In genomic region chr15:31241888-31242287, GRCh38 we compare ENCODE assay signal across 25 cellular contexts.
DNase-seq lines count a peak whose midpoint lies in the region; ATAC-seq and TF ChIP-seq lines count a peak whose summit lies in the region.
"Had no signal": no experiment of that assay in that cellular context is flagged by ENCODE, and none has a peak within 500 bp of the region (broad histone marks: within the 10 kb centered on the region; RNA-seq: fewer than 3 reads in every experiment).

No MANE protein-coding gene starts in this region.

- no peaks in the 10 kb centered on the region for H3K27me3 Mint-ChIP-seq in CD4-positive, alpha-beta T cell
- no peaks in the 10 kb centered on the region for H3K27me3 Mint-ChIP-seq in CD8-positive, alpha-beta memory T cell
- peaks cover 4% of the 10 kb centered on the region for H3K27me3 Mint-ChIP-seq in activated CD8-positive, alpha-beta T cell treated with anti-CD3 and anti-CD28 coated beads, Interleukin-2, amount 10 ng/mL, durations not matched to agents 7 days and 5 days (ENCODE audit: low read depth)
- peaks cover 0 to 4% (median 3%) of the 10 kb centered on the region in 3 donors for H3K27me3 Mint-ChIP-seq in immature natural killer cell (ENCODE audit: low read depth in 3 of 3)
- H3K27me3 Mint-ChIP-seq: IgD-negative memory B cell, naive B cell had no signal

- ATAC-seq in CD4-positive, alpha-beta T cell (ENCODE audit: poor library complexity), result peak; percentile 95
- ATAC-seq in activated CD8-positive, alpha-beta T cell treated with anti-CD3 and anti-CD28 coated beads, Interleukin-2, amount 10 ng/mL, durations not matched to agents 7 days and 5 days, result peak; percentile 87
- ATAC-seq in GM18519 (IDR thresholded peaks at IDR 0.05; ENCODE audit: low FRiP score, unreplicated experiment), result no peak
- no peak for ATAC-seq in left ventricle myocardium superior
- ATAC-seq: left cardiac atrium, SK-N-SH treated with all-trans-retinoic acid at 6 μM for 48 hours had no signal

- TF ChIP-seq CTCF in CD4-positive, alpha-beta T cell (IDR thresholded peaks at IDR 0.05), result no peak

- POLR2A ChIA-PET in CD4-positive, alpha-beta T cell (lab: Charles Lee), result interaction anchor here (0.7 to 2.2 kb wide), 9 partner anchors 10 to 193 kb away, joined by 3 to 13 read pairs (median 4); partner anchors contain the start of gene KLF13
- POLR2A ChIA-PET in CD8-positive, alpha-beta memory T cell (lab: Charles Lee), result interaction anchor here (1.2 kb wide), 1 partner anchor 23 kb away, joined by 3 read pairs; no protein-coding TSS in a partner anchor
- POLR2A ChIA-PET in activated CD8-positive, alpha-beta T cell treated with anti-CD3 and anti-CD28 coated beads, Interleukin-2, amount 10 ng/mL, durations not matched to agents 7 days and 5 days (lab: Charles Lee), result interaction anchor here (0.8 to 1.0 kb wide), 2 partner anchors 23 to 27 kb away, joined by 3 to 4 read pairs; no protein-coding TSS in a partner anchor

- H3K36me3 Mint-ChIP-seq in CD4-positive, alpha-beta T cell (ENCODE audit: low read depth), result no peaks in the 10 kb centered on the region
- H3K36me3 Mint-ChIP-seq in CD8-positive, alpha-beta memory T cell, result peaks cover 0 to 3% (median 0%) of the 10 kb centered on the region in 3 donors
- H3K36me3 Mint-ChIP-seq in activated CD8-positive, alpha-beta T cell treated with anti-CD3 and anti-CD28 coated beads, Interleukin-2, amount 10 ng/mL, durations not matched to agents 7 days and 5 days (ENCODE audit: low read depth), result peaks cover 9% of the 10 kb centered on the region
- H3K36me3 Mint-ChIP-seq in immature natural killer cell, result no peaks in the 10 kb centered on the region
- H3K36me3 Mint-ChIP-seq: IgD-negative memory B cell, naive B cell had no signal

- H3K9me3 ChIP-seq in CD4-positive, alpha-beta T cell (ENCODE audit: control insufficient read depth, low read length), result no peaks in the 10 kb centered on the region
- no peaks in the 10 kb centered on the region for H3K9me3 ChIP-seq in CD8-positive, alpha-beta memory T cell (ENCODE audit: low read length)
- H3K9me3 ChIP-seq: breast epithelium, stomach, tibial nerve had no signal

- H3K27me3 ChIP-seq in CD4-positive, alpha-beta T cell (ENCODE audit: control insufficient read depth, insufficient read depth, low read length), result no peaks in the 10 kb centered on the region
- H3K27me3 ChIP-seq in CD8-positive, alpha-beta memory T cell (ENCODE audit: insufficient read depth, low read length, poor library complexity, severe bottlenecking), result no peaks in the 10 kb centered on the region
- H3K27me3 ChIP-seq: breast epithelium, stomach, tibial nerve had no signal

- H3K27ac Mint-ChIP-seq in CD4-positive, alpha-beta T cell, result peak overlapping the region; percentile 75
- H3K27ac Mint-ChIP-seq in CD8-positive, alpha-beta memory T cell, result peak overlapping the region in 7 of 8 donors; percentile 68 to 96 (median 93)
- peak overlapping the region; percentile 81 for H3K27ac Mint-ChIP-seq in activated CD8-positive, alpha-beta T cell treated with anti-CD3 and anti-CD28 coated beads, Interleukin-2, amount 10 ng/mL, durations not matched to agents 7 days and 5 days
- peak overlapping the region in 5 of 6 donors; percentile 2 to 84 (median 57) for H3K27ac Mint-ChIP-seq in immature natural killer cell
- H3K27ac Mint-ChIP-seq: IgD-negative memory B cell had no signal

- CTCF ChIA-PET in CD4-positive, alpha-beta T cell (lab: Charles Lee), result interaction anchor here (0.6 kb wide), 1 partner anchor 69 kb away, joined by 3 read pairs; no protein-coding TSS in a partner anchor
- CTCF ChIA-PET in CD8-positive, alpha-beta memory T cell (lab: Charles Lee), result interaction anchor here (0.9 to 1.2 kb wide), 2 partner anchors 27 to 247 kb away, joined by 3 to 5 read pairs; no protein-coding TSS in a partner anchor
- CTCF ChIA-PET in activated CD8-positive, alpha-beta T cell treated with anti-CD3 and anti-CD28 coated beads, Interleukin-2, amount 10 ng/mL, durations not matched to agents 7 days and 5 days (lab: Charles Lee), result interaction anchor here (0.9 kb wide), 1 partner anchor 27 kb away, joined by 4 read pairs; no protein-coding TSS in a partner anchor

- no peaks in the 10 kb centered on the region for H3K9me3 Mint-ChIP-seq in CD4-positive, alpha-beta T cell
- no peaks in the 10 kb centered on the region for H3K9me3 Mint-ChIP-seq in CD8-positive, alpha-beta memory T cell
- peaks cover 9% of the 10 kb centered on the region for H3K9me3 Mint-ChIP-seq in activated CD8-positive, alpha-beta T cell treated with anti-CD3 and anti-CD28 coated beads, Interleukin-2, amount 10 ng/mL, durations not matched to agents 7 days and 5 days (ENCODE audit: insufficient read depth)
- H3K9me3 Mint-ChIP-seq in immature natural killer cell, result no peaks in the 10 kb centered on the region
- H3K9me3 Mint-ChIP-seq: dendritic cell treated with granulocyte-macrophage colony-stimulating factor and Interleukin-4, amounts not matched to agents 40 ng/mL and 50 ng/mL, for 4 days; H9; IgD-negative memory B cell; naive B cell had no signal

- no peaks in the 10 kb centered on the region for H3K36me3 ChIP-seq in CD8-positive, alpha-beta memory T cell (ENCODE audit: insufficient read depth, low read length)
- H3K36me3 ChIP-seq: breast epithelium, stomach, tibial nerve had no signal

- no peak overlapping the region for H3K27ac ChIP-seq in CD4-positive, alpha-beta T cell (ENCODE audit: low read depth, low read length)
- H3K27ac ChIP-seq in CD8-positive, alpha-beta memory T cell (ENCODE audit: low read depth, low read length), result peak overlapping the region; percentile 25
- H3K27ac ChIP-seq: breast epithelium, RWPE1, stomach, tibial nerve had no signal

- DNase-seq in CD4-positive, alpha-beta T cell, result peak in 2 of 10 experiments; percentile 13 to 37
- peak in 2 of 5 donors; percentile 63 to 68 for DNase-seq in CD8-positive, alpha-beta memory T cell
- peak; percentile 49 for DNase-seq in activated CD8-positive, alpha-beta T cell treated with anti-CD3 and anti-CD28 coated beads, Interleukin-2, amount 10 ng/mL, durations not matched to agents 7 days and 5 days
- DNase-seq in immature natural killer cell (peak in 2 of 3 donors; percentile 39 to 57), left ventricle myocardium superior (no peak), NCI-H2029 (lab: John Stamatoyannopoulos, UW) (no peak)
- DNase-seq: activated CD4-positive, alpha-beta T cell treated with anti-CD3 and anti-CD28 coated beads, Interleukin-2, amount 50 U/mL, for 1 hour; amniotic stem cell; GF-D8; glutamatergic neuron; H9; left cardiac atrium; mesenchymal stem cell; naive B cell; NCI-H526 treated with DMSO at 0.1 percent for 48 hours; retina; stimulated activated CD4-positive, alpha-beta T cell treated with anti-CD3 and anti-CD28 coated beads, Interleukin-2, amount 100 ng/mL, for 48 hours; stomach had no signal

- peak overlapping the region; percentile 32 for H3K4me3 Mint-ChIP-seq in CD4-positive, alpha-beta T cell
- peak overlapping the region in 6 of 7 donors; percentile 1 to 56 (median 27) for H3K4me3 Mint-ChIP-seq in CD8-positive, alpha-beta memory T cell
- no peak overlapping the region for H3K4me3 Mint-ChIP-seq in activated CD8-positive, alpha-beta T cell treated with anti-CD3 and anti-CD28 coated beads, Interleukin-2, amount 10 ng/mL, durations not matched to agents 7 days and 5 days
- H3K4me3 Mint-ChIP-seq in immature natural killer cell, result peak overlapping the region in 1 of 5 donors; percentile 61
- H3K4me3 Mint-ChIP-seq: dendritic cell treated with granulocyte-macrophage colony-stimulating factor and Interleukin-4, amounts not matched to agents 40 ng/mL and 50 ng/mL, for 4 days; H9; IgD-negative memory B cell had no signal

- no peak overlapping the region for H3K4me3 ChIP-seq in CD8-positive, alpha-beta memory T cell (ENCODE audit: low read length)
- H3K4me3 ChIP-seq: breast epithelium, stomach, tibial nerve had no signal

- peaks cover 23% of the 10 kb centered on the region for H3K4me1 ChIP-seq in CD8-positive, alpha-beta memory T cell (ENCODE audit: insufficient read depth, low read length)

- peaks cover 49% of the 10 kb centered on the region for H3K4me1 Mint-ChIP-seq in CD4-positive, alpha-beta T cell (ENCODE audit: low read depth)
- H3K4me1 Mint-ChIP-seq in CD8-positive, alpha-beta memory T cell, result peaks cover 10 to 34% (median 32%) of the 10 kb centered on the region in 3 donors
- H3K4me1 Mint-ChIP-seq in activated CD8-positive, alpha-beta T cell treated with anti-CD3 and anti-CD28 coated beads, Interleukin-2, amount 10 ng/mL, durations not matched to agents 7 days and 5 days (ENCODE audit: low read depth), result peaks cover 37% of the 10 kb centered on the region
- H3K4me1 Mint-ChIP-seq in immature natural killer cell, result peaks cover 9 to 12% of the 10 kb centered on the region in 2 donors

- intact Hi-C loops in CD4-positive, alpha-beta T cell (cut with DNase I, micrococcal nuclease), result no loop called here
- intact Hi-C loops in left ventricle myocardium superior (cut with micrococcal nuclease), result no loop called here

Comparison
In these comparisons a context has a peak if more than half of its experiments do, and no peak if none do; other contexts are left out.
1. ATAC-seq: peak in CD4-positive, alpha-beta T cell (single experiment) and activated CD8-positive, alpha-beta T cell treated with anti-CD3 and anti-CD28 coated beads, Interleukin-2, amount 10 ng/mL, durations not matched to agents 7 days and 5 days (single experiment); none in GM18519 (single experiment) and left ventricle myocardium superior (single experiment).
2. DNase-seq: peak in activated CD8-positive, alpha-beta T cell treated with anti-CD3 and anti-CD28 coated beads, Interleukin-2, amount 10 ng/mL, durations not matched to agents 7 days and 5 days (single experiment) and immature natural killer cell (2 of 3); none in left ventricle myocardium superior (single experiment) and NCI-H2029 (single experiment).
3. Peak in every context shown above with its lines, with median percentiles within 50 percentile points of each other: H3K27ac Mint-ChIP-seq.